ENCODE assay signal across 18 cellular contexts in genomic region chr12:92551210-92551609, GRCh38.
DNase-seq lines count a peak whose midpoint lies in the region; ATAC-seq and TF ChIP-seq lines count a peak whose summit lies in the region.
"Had no signal": no experiment of that assay in that cellular context is flagged by ENCODE, and none has a peak within 500 bp of the region (broad histone marks: within the 10 kb centered on the region; RNA-seq: fewer than 3 reads in every experiment).

No MANE protein-coding gene starts in this region.

- DNase-seq in left ventricle myocardium inferior, result no peak
- no peak for DNase-seq in heart left ventricle
- no peak for DNase-seq in body of pancreas
- DNase-seq in smooth muscle cell (lab: John Stamatoyannopoulos, UW; ENCODE audit: unreplicated experiment), result no peak
- no peak for DNase-seq in mesenchymal stem cell
- no peak for DNase-seq in endodermal cell
- DNase-seq: Caco-2; CD4-positive, alpha-beta T cell; GDM1; NCI-H1417; NCI-H187 treated with DMSO at 0.1 percent for 48 hours; NCI-H2227 treated with DMSO at 0.1 percent for 48 hours; NCI-H510A treated with DMSO at 0.1 percent for 48 hours; NCI-H82; Peyer's patch; Right ventricle myocardium superior had no signal

- H3F3A ChIP-seq in OCI-LY1 (ENCODE audit: insufficient read depth, low read length), result no peaks in the 10 kb centered on the region
- no peaks in the 10 kb centered on the region for H3F3A ChIP-seq in smooth muscle cell (ENCODE audit: low read depth)

- no peaks in the 10 kb centered on the region for H3K9me2 ChIP-seq in OCI-LY1 (ENCODE audit: low read depth, low read length)

- 94 to 100% (median 99%) methylated on average over 3 of the region's 3 CpGs for WGBS in heart left ventricle, 4 donors
- 95 to 96% methylated on average over 3 of the region's 3 CpGs for WGBS in body of pancreas, 2 donors
- 100% methylated on average over 3 of the region's 3 CpGs for WGBS in smooth muscle cell (ENCODE audit: low lambda C conversion rate)
- WGBS in mesenchymal stem cell, result over 99% methylated on average over 3 of the region's 3 CpGs
- WGBS in endodermal cell (ENCODE audit: insufficient coverage in 1 of 2, insufficient read length in 1 of 2), 2 experiments, result 95 to 100% methylated on average over 3 of the region's 3 CpGs

- H3K36me3 ChIP-seq in left ventricle myocardium inferior, result no peaks in the 10 kb centered on the region
- no peaks in the 10 kb centered on the region for H3K36me3 ChIP-seq in heart left ventricle
- H3K36me3 ChIP-seq in OCI-LY1 (ENCODE audit: insufficient read depth, low read length), result no peaks in the 10 kb centered on the region
- H3K36me3 ChIP-seq in body of pancreas (replicated peaks in 1 of 2; ENCODE audit: insufficient read depth in 1 of 2, low read depth in 2 of 2), result no peaks in the 10 kb centered on the region
- H3K36me3 ChIP-seq in smooth muscle cell (ENCODE audit: low read depth), result no peaks in the 10 kb centered on the region
- no peaks in the 10 kb centered on the region for H3K36me3 ChIP-seq in mesenchymal stem cell (ENCODE audit: control insufficient read depth in 1 of 2, insufficient read depth in 2 of 2, low read depth in 1 of 2, low read length in 2 of 2)
- no peaks in the 10 kb centered on the region for H3K36me3 ChIP-seq in endodermal cell (ENCODE audit: control insufficient read depth, insufficient read depth, low read length)
- H3K36me3 ChIP-seq: Peyer's patch had no signal

- H3K4me3 ChIP-seq in left ventricle myocardium inferior (no peak overlapping the region), heart left ventricle (no peak overlapping the region), OCI-LY1 (ENCODE audit: low read depth, low read length, poor library complexity, severe bottlenecking) (no peak overlapping the region), body of pancreas (no peak overlapping the region), smooth muscle cell (no peak overlapping the region), mesenchymal stem cell (ENCODE audit: insufficient read depth in 1 of 2, low read depth in 1 of 2, low read length in 2 of 2) (no peak overlapping the region), endodermal cell (ENCODE audit: low read length) (no peak overlapping the region)
- H3K4me3 ChIP-seq: Peyer's patch had no signal

- no peak overlapping the region for H3K4me3 Mint-ChIP-seq in endodermal cell
- H3K4me3 Mint-ChIP-seq: CD4-positive, alpha-beta T cell had no signal

- H2BK12ac ChIP-seq in mesenchymal stem cell (ENCODE audit: low read length in 2 of 2), result peak overlapping the region in 1 of 2 experiments; percentile 18

- no peaks in the 10 kb centered on the region for H3K36me3 Mint-ChIP-seq in endodermal cell (ENCODE audit: low read depth)

- no peak for ATAC-seq in heart left ventricle
- ATAC-seq in body of pancreas, result no peak
- no peak for ATAC-seq in HG02885 (IDR thresholded peaks at IDR 0.05; ENCODE audit: poor library complexity, unreplicated experiment)

- H3K4me1 Mint-ChIP-seq in endodermal cell, result peaks cover 9% of the 10 kb centered on the region

- H3K27ac ChIP-seq in left ventricle myocardium inferior (replicated peaks) (peak overlapping the region; percentile 89), heart left ventricle (peak overlapping the region in 1 of 12 donors; percentile 79), OCI-LY1 (ENCODE audit: low read depth, low read length, poor library complexity, severe bottlenecking) (no peak overlapping the region), body of pancreas (peak overlapping the region in 3 of 4 donors; percentile 66 to 82 (median 82)), smooth muscle cell (ENCODE audit: low read depth) (peak overlapping the region; percentile 81), mesenchymal stem cell (ENCODE audit: low read length, poor library complexity, severe bottlenecking) (no peak overlapping the region), endodermal cell (ENCODE audit: low read depth, low read length) (no peak overlapping the region)

- no peak overlapping the region for H2BK120ac ChIP-seq in mesenchymal stem cell (ENCODE audit: low read depth, low read length)

- H3K27me3 ChIP-seq in left ventricle myocardium inferior (ENCODE audit: low read depth) (no peaks in the 10 kb centered on the region), heart left ventricle (no peaks in the 10 kb centered on the region), OCI-LY1 (ENCODE audit: insufficient read depth, low read length) (no peaks in the 10 kb centered on the region), body of pancreas (no peaks in the 10 kb centered on the region), smooth muscle cell (ENCODE audit: low read depth) (no peaks in the 10 kb centered on the region), mesenchymal stem cell (ENCODE audit: control insufficient read depth in 1 of 2, insufficient read depth in 1 of 2, low read length in 2 of 2) (no peaks in the 10 kb centered on the region), endodermal cell (ENCODE audit: control insufficient read depth, insufficient read depth, low read length, poor library complexity, severe bottlenecking) (no peaks in the 10 kb centered on the region)
- H3K27me3 ChIP-seq: Peyer's patch had no signal

- TF ChIP-seq CTCF in left ventricle myocardium inferior (IDR thresholded peaks at IDR 0.05; ENCODE audit: borderline replicate concordance), result no peak
- no peak for TF ChIP-seq CTCF in heart left ventricle (IDR thresholded peaks at IDR 0.05)
- no peak for TF ChIP-seq CTCF in OCI-LY1 (IDR thresholded peaks at IDR 0.05; ENCODE audit: low read length)
- no peak for TF ChIP-seq CTCF in body of pancreas (IDR thresholded peaks at IDR 0.05)
- no peak for TF ChIP-seq CTCF in smooth muscle cell (IDR thresholded peaks at IDR 0.05; ENCODE audit: borderline replicate concordance, insufficient read depth, poor library complexity, severe bottlenecking)
- TF ChIP-seq CTCF in endodermal cell (conservative IDR thresholded peaks at IDR 0.05), result no peak

- H3K4me1 ChIP-seq in left ventricle myocardium inferior, result peaks cover 40% of the 10 kb centered on the region
- peaks cover 0 to 48% (median 28%) of the 10 kb centered on the region in 12 donors for H3K4me1 ChIP-seq in heart left ventricle
- H3K4me1 ChIP-seq in OCI-LY1 (ENCODE audit: insufficient read depth, low read length, severe bottlenecking), result peaks cover 20% of the 10 kb centered on the region
- H3K4me1 ChIP-seq in body of pancreas, result peaks cover 72% of the 10 kb centered on the region
- H3K4me1 ChIP-seq in smooth muscle cell (ENCODE audit: low read depth), result peaks cover 12% of the 10 kb centered on the region
- peaks cover 11% of the 10 kb centered on the region for H3K4me1 ChIP-seq in mesenchymal stem cell (ENCODE audit: control insufficient read depth, insufficient read depth, low read depth, low read length)
- H3K4me1 ChIP-seq in endodermal cell (ENCODE audit: control insufficient read depth, insufficient read depth, low read length), result no peaks in the 10 kb centered on the region

- no peak overlapping the region for H2BK5ac ChIP-seq in mesenchymal stem cell (ENCODE audit: low read depth, low read length, poor library complexity, severe bottlenecking)

- no peaks in the 10 kb centered on the region for H3K27me3 Mint-ChIP-seq in endodermal cell (ENCODE audit: insufficient read depth)
- H3K27me3 Mint-ChIP-seq: CD4-positive, alpha-beta T cell had no signal

- H3K4ac ChIP-seq in mesenchymal stem cell (ENCODE audit: low read depth in 1 of 2, low read length in 2 of 2), result no peak overlapping the region

- H3K9ac ChIP-seq in OCI-LY1 (ENCODE audit: low read length) (no peak overlapping the region), smooth muscle cell (ENCODE audit: low read depth) (peak overlapping the region; percentile 1), mesenchymal stem cell (ENCODE audit: low read length) (no peak overlapping the region), endodermal cell (ENCODE audit: extremely low read depth, low read length, poor library complexity, severe bottlenecking) (no peak overlapping the region)

- no peak overlapping the region for H3K27ac Mint-ChIP-seq in endodermal cell
- H3K27ac Mint-ChIP-seq: CD4-positive, alpha-beta T cell had no signal

- H3K18ac ChIP-seq in mesenchymal stem cell (ENCODE audit: low read depth in 1 of 2, low read length in 2 of 2), result peak overlapping the region in 1 of 2 experiments; percentile 73

- H3K79me1 ChIP-seq in mesenchymal stem cell (replicated peaks; ENCODE audit: low read length, poor library complexity, severe bottlenecking), result no peaks in the 10 kb centered on the region

- no peak overlapping the region for H3K4me2 ChIP-seq in OCI-LY1 (ENCODE audit: low read length)
- H3K4me2 ChIP-seq in smooth muscle cell, result peak overlapping the region; percentile 4
- H3K4me2 ChIP-seq in mesenchymal stem cell (ENCODE audit: low read length, poor library complexity, severe bottlenecking), result no peak overlapping the region

- no peaks in the 10 kb centered on the region for H3K9me3 Mint-ChIP-seq in endodermal cell

- no peak overlapping the region for H2AK5ac ChIP-seq in mesenchymal stem cell (ENCODE audit: low read length, severe bottlenecking)

- intact Hi-C loops in left ventricle myocardium inferior (cut with micrococcal nuclease), result no loop called here
- intact Hi-C loops in heart left ventricle (cut with DNase I), result loop anchor here in 5 of 10 donors (5.0 to 10.0 kb wide), 4 partner anchors 44 to 556 kb away; no protein-coding TSS in a partner anchor
- intact Hi-C loops in body of pancreas (cut with DNase I), result loop anchor here (10.0 kb wide), 1 partner anchor 46 kb away; no protein-coding TSS in a partner anchor

- H2BK15ac ChIP-seq in mesenchymal stem cell (ENCODE audit: low read depth, poor library complexity, severe bottlenecking), result no peak overlapping the region

- TF ChIP-seq POLR2A in heart left ventricle (IDR thresholded peaks at IDR 0.05), result no peak
- no peak for TF ChIP-seq POLR2A in body of pancreas (IDR thresholded peaks at IDR 0.05)

- H4K20me1 ChIP-seq in OCI-LY1 (ENCODE audit: insufficient read depth, low read length) (no peaks in the 10 kb centered on the region), smooth muscle cell (ENCODE audit: low read depth) (no peaks in the 10 kb centered on the region)

- no peak overlapping the region for H4K91ac ChIP-seq in mesenchymal stem cell (ENCODE audit: low read length)

- H3K9me3 ChIP-seq in left ventricle myocardium inferior (replicated peaks), result no peaks in the 10 kb centered on the region
- no peaks in the 10 kb centered on the region for H3K9me3 ChIP-seq in heart left ventricle
- no peaks in the 10 kb centered on the region for H3K9me3 ChIP-seq in OCI-LY1 (ENCODE audit: low read length)
- no peaks in the 10 kb centered on the region for H3K9me3 ChIP-seq in body of pancreas
- no peaks in the 10 kb centered on the region for H3K9me3 ChIP-seq in smooth muscle cell (replicated peaks; ENCODE audit: low read depth)
- H3K9me3 ChIP-seq in mesenchymal stem cell (ENCODE audit: control insufficient read depth, low read length), result no peaks in the 10 kb centered on the region
- H3K9me3 ChIP-seq in endodermal cell (ENCODE audit: control insufficient read depth, low read length), result no peaks in the 10 kb centered on the region
- H3K9me3 ChIP-seq: Caco-2, Peyer's patch had no signal

- H2AFZ ChIP-seq in OCI-LY1 (ENCODE audit: low read length) (0 out of 2 replicates have a peak overlapping the region, but pooled peaks have one; percentile 10), smooth muscle cell (ENCODE audit: low read depth) (no peak overlapping the region), mesenchymal stem cell (ENCODE audit: low read depth, low read length) (no peak overlapping the region)

- no peak overlapping the region for H3K14ac ChIP-seq in mesenchymal stem cell (ENCODE audit: low read length in 2 of 2)

- H3K79me2 ChIP-seq in OCI-LY1 (ENCODE audit: insufficient read depth, low read length) (no peaks in the 10 kb centered on the region), smooth muscle cell (ENCODE audit: low read depth) (no peaks in the 10 kb centered on the region)

- H4K8ac ChIP-seq in mesenchymal stem cell (ENCODE audit: low read length), result no peak overlapping the region

- H3K23ac ChIP-seq in mesenchymal stem cell (ENCODE audit: low read length in 2 of 2), result no peak overlapping the region

Comparison
In these comparisons a context has a peak if more than half of its experiments do, and no peak if none do; other contexts are left out.
1. H3K27ac ChIP-seq: peak in left ventricle myocardium inferior (single experiment), body of pancreas (3 of 4) and smooth muscle cell (single experiment); none in OCI-LY1 (single experiment), mesenchymal stem cell (single experiment) and endodermal cell (single experiment).